ENCODE assay signal across 1 cellular context in genomic region chr3:87796137-87796899, GRCh38.
TF ChIP-seq lines count a peak whose summit lies in the region.

No MANE protein-coding gene starts in this region.

TF ChIP-seq in K562, 482 proteins besides CTCF, POLR2A, EP300 and RAD21 (continued from another document and continues in another):
- TF ChIP-seq, protein P1, sequence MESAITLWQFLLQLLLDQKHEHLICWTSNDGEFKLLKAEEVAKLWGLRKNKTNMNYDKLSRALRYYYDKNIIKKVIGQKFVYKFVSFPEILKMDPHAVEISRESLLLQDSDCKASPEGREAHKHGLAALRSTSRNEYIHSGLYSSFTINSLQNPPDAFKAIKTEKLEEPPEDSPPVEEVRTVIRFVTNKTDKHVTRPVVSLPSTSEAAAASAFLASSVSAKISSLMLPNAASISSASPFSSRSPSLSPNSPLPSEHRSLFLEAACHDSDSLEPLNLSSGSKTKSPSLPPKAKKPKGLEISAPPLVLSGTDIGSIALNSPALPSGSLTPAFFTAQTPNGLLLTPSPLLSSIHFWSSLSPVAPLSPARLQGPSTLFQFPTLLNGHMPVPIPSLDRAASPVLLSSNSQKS (CRISPR knock-in tag; IDR thresholded peaks at IDR 0.05), result no peak
- no peak for TF ChIP-seq MED1 (CRISPR knock-in tag; IDR thresholded peaks at IDR 0.05; ENCODE audit: borderline replicate concordance)
- TF ChIP-seq ZNF79 (CRISPR knock-in tag; IDR thresholded peaks at IDR 0.05; ENCODE audit: low read depth), result no peak
- TF ChIP-seq CHCHD3 (CRISPR knock-in tag; IDR thresholded peaks at IDR 0.05), result no peak
- TF ChIP-seq, protein P2, sequence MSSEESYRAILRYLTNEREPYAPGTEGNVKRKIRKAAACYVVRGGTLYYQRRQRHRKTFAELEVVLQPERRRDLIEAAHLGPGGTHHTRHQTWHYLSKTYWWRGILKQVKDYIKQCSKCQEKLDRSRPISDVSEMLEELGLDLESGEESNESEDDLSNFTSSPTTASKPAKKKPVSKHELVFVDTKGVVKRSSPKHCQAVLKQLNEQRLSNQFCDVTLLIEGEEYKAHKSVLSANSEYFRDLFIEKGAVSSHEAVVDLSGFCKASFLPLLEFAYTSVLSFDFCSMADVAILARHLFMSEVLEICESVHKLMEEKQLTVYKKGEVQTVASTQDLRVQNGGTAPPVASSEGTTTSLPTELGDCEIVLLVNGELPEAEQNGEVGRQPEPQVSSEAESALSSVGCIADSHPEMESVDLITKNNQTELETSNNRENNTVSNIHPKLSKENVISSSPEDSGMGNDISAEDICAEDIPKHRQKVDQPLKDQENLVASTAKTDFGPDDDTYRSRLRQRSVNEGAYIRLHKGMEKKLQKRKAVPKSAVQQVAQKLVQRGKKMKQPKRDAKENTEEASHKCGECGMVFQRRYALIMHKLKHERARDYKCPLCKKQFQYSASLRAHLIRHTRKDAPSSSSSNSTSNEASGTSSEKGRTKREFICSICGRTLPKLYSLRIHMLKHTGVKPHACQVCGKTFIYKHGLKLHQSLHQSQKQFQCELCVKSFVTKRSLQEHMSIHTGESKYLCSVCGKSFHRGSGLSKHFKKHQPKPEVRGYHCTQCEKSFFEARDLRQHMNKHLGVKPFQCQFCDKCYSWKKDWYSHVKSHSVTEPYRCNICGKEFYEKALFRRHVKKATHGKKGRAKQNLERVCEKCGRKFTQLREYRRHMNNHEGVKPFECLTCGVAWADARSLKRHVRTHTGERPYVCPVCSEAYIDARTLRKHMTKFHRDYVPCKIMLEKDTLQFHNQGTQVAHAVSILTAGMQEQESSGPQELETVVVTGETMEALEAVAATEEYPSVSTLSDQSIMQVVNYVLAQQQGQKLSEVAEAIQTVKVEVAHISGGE (CRISPR knock-in tag; IDR thresholded peaks at IDR 0.05), result no peak
- TF ChIP-seq CTCFL (IDR thresholded peaks at IDR 0.05; ENCODE audit: borderline replicate concordance, insufficient read depth, low read depth, low read length, poor library complexity, severe bottlenecking), result no peak
- TF ChIP-seq, protein P3, sequence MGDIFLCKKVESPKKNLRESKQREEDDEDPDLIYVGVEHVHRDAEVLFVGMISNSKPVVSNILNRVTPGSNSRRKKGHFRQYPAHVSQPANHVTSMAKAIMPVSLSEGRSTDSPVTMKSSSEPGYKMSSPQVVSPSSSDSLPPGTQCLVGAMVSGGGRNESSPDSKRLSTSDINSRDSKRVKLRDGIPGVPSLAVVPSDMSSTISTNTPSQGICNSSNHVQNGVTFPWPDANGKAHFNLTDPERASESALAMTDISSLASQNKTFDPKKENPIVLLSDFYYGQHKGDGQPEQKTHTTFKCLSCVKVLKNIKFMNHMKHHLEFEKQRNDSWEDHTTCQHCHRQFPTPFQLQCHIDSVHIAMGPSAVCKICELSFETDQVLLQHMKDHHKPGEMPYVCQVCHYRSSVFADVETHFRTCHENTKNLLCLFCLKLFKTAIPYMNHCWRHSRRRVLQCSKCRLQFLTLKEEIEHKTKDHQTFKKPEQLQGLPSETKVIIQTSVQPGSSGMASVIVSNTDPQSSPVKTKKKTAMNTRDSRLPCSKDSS (IDR thresholded peaks at IDR 0.05; ENCODE audit: low read depth, partially characterized antibody), result no peak
- TF ChIP-seq ZKSCAN8 (CRISPR knock-in tag; IDR thresholded peaks at IDR 0.05), result no peak
- TF ChIP-seq, protein P4, sequence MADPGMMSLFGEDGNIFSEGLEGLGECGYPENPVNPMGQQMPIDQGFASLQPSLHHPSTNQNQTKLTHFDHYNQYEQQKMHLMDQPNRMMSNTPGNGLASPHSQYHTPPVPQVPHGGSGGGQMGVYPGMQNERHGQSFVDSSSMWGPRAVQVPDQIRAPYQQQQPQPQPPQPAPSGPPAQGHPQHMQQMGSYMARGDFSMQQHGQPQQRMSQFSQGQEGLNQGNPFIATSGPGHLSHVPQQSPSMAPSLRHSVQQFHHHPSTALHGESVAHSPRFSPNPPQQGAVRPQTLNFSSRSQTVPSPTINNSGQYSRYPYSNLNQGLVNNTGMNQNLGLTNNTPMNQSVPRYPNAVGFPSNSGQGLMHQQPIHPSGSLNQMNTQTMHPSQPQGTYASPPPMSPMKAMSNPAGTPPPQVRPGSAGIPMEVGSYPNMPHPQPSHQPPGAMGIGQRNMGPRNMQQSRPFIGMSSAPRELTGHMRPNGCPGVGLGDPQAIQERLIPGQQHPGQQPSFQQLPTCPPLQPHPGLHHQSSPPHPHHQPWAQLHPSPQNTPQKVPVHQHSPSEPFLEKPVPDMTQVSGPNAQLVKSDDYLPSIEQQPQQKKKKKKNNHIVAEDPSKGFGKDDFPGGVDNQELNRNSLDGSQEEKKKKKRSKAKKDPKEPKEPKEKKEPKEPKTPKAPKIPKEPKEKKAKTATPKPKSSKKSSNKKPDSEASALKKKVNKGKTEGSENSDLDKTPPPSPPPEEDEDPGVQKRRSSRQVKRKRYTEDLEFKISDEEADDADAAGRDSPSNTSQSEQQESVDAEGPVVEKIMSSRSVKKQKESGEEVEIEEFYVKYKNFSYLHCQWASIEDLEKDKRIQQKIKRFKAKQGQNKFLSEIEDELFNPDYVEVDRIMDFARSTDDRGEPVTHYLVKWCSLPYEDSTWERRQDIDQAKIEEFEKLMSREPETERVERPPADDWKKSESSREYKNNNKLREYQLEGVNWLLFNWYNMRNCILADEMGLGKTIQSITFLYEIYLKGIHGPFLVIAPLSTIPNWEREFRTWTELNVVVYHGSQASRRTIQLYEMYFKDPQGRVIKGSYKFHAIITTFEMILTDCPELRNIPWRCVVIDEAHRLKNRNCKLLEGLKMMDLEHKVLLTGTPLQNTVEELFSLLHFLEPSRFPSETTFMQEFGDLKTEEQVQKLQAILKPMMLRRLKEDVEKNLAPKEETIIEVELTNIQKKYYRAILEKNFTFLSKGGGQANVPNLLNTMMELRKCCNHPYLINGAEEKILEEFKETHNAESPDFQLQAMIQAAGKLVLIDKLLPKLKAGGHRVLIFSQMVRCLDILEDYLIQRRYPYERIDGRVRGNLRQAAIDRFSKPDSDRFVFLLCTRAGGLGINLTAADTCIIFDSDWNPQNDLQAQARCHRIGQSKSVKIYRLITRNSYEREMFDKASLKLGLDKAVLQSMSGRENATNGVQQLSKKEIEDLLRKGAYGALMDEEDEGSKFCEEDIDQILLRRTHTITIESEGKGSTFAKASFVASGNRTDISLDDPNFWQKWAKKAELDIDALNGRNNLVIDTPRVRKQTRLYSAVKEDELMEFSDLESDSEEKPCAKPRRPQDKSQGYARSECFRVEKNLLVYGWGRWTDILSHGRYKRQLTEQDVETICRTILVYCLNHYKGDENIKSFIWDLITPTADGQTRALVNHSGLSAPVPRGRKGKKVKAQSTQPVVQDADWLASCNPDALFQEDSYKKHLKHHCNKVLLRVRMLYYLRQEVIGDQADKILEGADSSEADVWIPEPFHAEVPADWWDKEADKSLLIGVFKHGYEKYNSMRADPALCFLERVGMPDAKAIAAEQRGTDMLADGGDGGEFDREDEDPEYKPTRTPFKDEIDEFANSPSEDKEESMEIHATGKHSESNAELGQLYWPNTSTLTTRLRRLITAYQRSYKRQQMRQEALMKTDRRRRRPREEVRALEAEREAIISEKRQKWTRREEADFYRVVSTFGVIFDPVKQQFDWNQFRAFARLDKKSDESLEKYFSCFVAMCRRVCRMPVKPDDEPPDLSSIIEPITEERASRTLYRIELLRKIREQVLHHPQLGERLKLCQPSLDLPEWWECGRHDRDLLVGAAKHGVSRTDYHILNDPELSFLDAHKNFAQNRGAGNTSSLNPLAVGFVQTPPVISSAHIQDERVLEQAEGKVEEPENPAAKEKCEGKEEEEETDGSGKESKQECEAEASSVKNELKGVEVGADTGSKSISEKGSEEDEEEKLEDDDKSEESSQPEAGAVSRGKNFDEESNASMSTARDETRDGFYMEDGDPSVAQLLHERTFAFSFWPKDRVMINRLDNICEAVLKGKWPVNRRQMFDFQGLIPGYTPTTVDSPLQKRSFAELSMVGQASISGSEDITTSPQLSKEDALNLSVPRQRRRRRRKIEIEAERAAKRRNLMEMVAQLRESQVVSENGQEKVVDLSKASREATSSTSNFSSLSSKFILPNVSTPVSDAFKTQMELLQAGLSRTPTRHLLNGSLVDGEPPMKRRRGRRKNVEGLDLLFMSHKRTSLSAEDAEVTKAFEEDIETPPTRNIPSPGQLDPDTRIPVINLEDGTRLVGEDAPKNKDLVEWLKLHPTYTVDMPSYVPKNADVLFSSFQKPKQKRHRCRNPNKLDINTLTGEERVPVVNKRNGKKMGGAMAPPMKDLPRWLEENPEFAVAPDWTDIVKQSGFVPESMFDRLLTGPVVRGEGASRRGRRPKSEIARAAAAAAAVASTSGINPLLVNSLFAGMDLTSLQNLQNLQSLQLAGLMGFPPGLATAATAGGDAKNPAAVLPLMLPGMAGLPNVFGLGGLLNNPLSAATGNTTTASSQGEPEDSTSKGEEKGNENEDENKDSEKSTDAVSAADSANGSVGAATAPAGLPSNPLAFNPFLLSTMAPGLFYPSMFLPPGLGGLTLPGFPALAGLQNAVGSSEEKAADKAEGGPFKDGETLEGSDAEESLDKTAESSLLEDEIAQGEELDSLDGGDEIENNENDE (IDR thresholded peaks at IDR 0.05; ENCODE audit: low read depth, low read length), result no peak
- no peak for TF ChIP-seq RBM34 (IDR thresholded peaks at IDR 0.05; ENCODE audit: borderline replicate concordance, insufficient read depth, low read length)
- TF ChIP-seq FUS (optimal IDR thresholded peaks at IDR 0.05; ENCODE audit: low read depth, low read length), result no peak
- TF ChIP-seq ADNP (tag; IDR thresholded peaks at IDR 0.05), result no peak
- TF ChIP-seq ZNF77 (CRISPR knock-in tag; IDR thresholded peaks at IDR 0.05), result no peak
- TF ChIP-seq CTBP1 (IDR thresholded peaks at IDR 0.05; ENCODE audit: borderline replicate concordance), result peak; percentile 92
- no peak for TF ChIP-seq NFE2L1 (tag; IDR thresholded peaks at IDR 0.05; ENCODE audit: borderline replicate concordance, low read depth)
- TF ChIP-seq HIVEP1 (CRISPR knock-in tag; IDR thresholded peaks at IDR 0.05), result no peak
- no peak for TF ChIP-seq ZBTB7A (IDR thresholded peaks at IDR 0.05; ENCODE audit: borderline replicate concordance, control insufficient read depth, low read depth, low read length)
- TF ChIP-seq UBTF (IDR thresholded peaks at IDR 0.05; ENCODE audit: borderline replicate concordance in 1 of 2, low read depth in 2 of 2, low read length in 2 of 2), result 0 out of 4 replicates have a peak, but pooled peaks of 1 of the 2 experiments have one; percentile 38
- TF ChIP-seq STAT6 (CRISPR knock-in tag; IDR thresholded peaks at IDR 0.05), result no peak
- no peak for TF ChIP-seq HDGF (IDR thresholded peaks at IDR 0.05)
- peak; percentile 89 for TF ChIP-seq MTA1 (IDR thresholded peaks at IDR 0.05; ENCODE audit: borderline replicate concordance)
- TF ChIP-seq, protein P5, sequence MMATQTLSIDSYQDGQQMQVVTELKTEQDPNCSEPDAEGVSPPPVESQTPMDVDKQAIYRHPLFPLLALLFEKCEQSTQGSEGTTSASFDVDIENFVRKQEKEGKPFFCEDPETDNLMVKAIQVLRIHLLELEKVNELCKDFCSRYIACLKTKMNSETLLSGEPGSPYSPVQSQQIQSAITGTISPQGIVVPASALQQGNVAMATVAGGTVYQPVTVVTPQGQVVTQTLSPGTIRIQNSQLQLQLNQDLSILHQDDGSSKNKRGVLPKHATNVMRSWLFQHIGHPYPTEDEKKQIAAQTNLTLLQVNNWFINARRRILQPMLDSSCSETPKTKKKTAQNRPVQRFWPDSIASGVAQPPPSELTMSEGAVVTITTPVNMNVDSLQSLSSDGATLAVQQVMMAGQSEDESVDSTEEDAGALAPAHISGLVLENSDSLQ (IDR thresholded peaks at IDR 0.05), result peak; percentile 92
- TF ChIP-seq CBX3 (IDR thresholded peaks at IDR 0.05; ENCODE audit: borderline replicate concordance in 1 of 2, low read length in 2 of 2), result peak in 1 of 2 experiments; percentile 53; a peak in 1 of 3 replicates
- no peak for TF ChIP-seq ARID2 (IDR thresholded peaks at IDR 0.05)
- peak; percentile 82 for TF ChIP-seq TCF3 (CRISPR knock-in tag; IDR thresholded peaks at IDR 0.05)
- TF ChIP-seq MCM7 (IDR thresholded peaks at IDR 0.05), result no peak
- peak; percentile 62 for TF ChIP-seq EGR1 (conservative IDR thresholded peaks at IDR 0.05)
- no peak for TF ChIP-seq ZNF324 (CRISPR knock-in tag; IDR thresholded peaks at IDR 0.05)
- peak; percentile 41; the same call in 1 of the 2 replicates for TF ChIP-seq MIER1 (IDR thresholded peaks at IDR 0.05; ENCODE audit: low read depth)
- TF ChIP-seq GATAD2A (IDR thresholded peaks at IDR 0.05), result peak; percentile 98
